Comparison of ENCODE assay signal across 1 cellular context in genomic region chr2:24973812-24974211, GRCh38.
TF ChIP-seq lines count a peak whose summit lies in the region.

No MANE protein-coding gene starts in this region.

TF ChIP-seq in K562, 482 proteins besides CTCF, POLR2A, EP300 and RAD21 (continued from another document and continues in another):
- TF ChIP-seq E2F5 (CRISPR knock-in tag; IDR thresholded peaks at IDR 0.05) (no peak), ZFPM2 (CRISPR knock-in tag; IDR thresholded peaks at IDR 0.05) (no peak), CCNT2 (IDR thresholded peaks at IDR 0.05; ENCODE audit: borderline replicate concordance, extremely low read depth, insufficient read length, low read depth, low read length) (no peak), YY1 (IDR thresholded peaks at IDR 0.05; ENCODE audit: borderline replicate concordance in 1 of 3, control insufficient read depth in 1 of 3, extremely low read depth in 1 of 3, insufficient read depth in 3 of 3, insufficient read length in 1 of 3, insufficient replicate concordance in 2 of 3, low read depth in 1 of 3, low read length in 2 of 3) (no peak), PHF21A (IDR thresholded peaks at IDR 0.05; ENCODE audit: borderline replicate concordance, low read depth) (no peak), ZNF518B (CRISPR knock-in tag; IDR thresholded peaks at IDR 0.05) (no peak), NR0B1 (IDR thresholded peaks at IDR 0.05; ENCODE audit: partially characterized antibody) (no peak), TCF7 (IDR thresholded peaks at IDR 0.05; ENCODE audit: borderline replicate concordance) (no peak), SRSF1 (IDR thresholded peaks at IDR 0.05; ENCODE audit: low read depth, low read length) (no peak), ZNF655 (CRISPR knock-in tag; IDR thresholded peaks at IDR 0.05) (no peak), WHSC1 (IDR thresholded peaks at IDR 0.05; ENCODE audit: low read length) (no peak), SAFB2 (IDR thresholded peaks at IDR 0.05; ENCODE audit: borderline replicate concordance, low read depth, low read length, severe bottlenecking) (no peak), ZNF12 (CRISPR knock-in tag; IDR thresholded peaks at IDR 0.05) (no peak), RBM25 (IDR thresholded peaks at IDR 0.05; ENCODE audit: low read depth, low read length, severe bottlenecking) (no peak), PRMT5 (CRISPR knock-in tag; IDR thresholded peaks at IDR 0.05) (no peak), DNMT1 (IDR thresholded peaks at IDR 0.05) (no peak), IRF9 (tag; IDR thresholded peaks at IDR 0.05) (no peak), SMARCE1 (IDR thresholded peaks at IDR 0.05) (no peak), MAFG (tag; conservative IDR thresholded peaks at IDR 0.05) (no peak), THRAP3 (IDR thresholded peaks at IDR 0.05; ENCODE audit: borderline replicate concordance) (no peak), ZNF354B (CRISPR knock-in tag; IDR thresholded peaks at IDR 0.05) (no peak), ZFP1 (CRISPR knock-in tag; IDR thresholded peaks at IDR 0.05) (no peak), PPARD (CRISPR knock-in tag; IDR thresholded peaks at IDR 0.05) (no peak), KHSRP (IDR thresholded peaks at IDR 0.05) (no peak), ATF3 (IDR thresholded peaks at IDR 0.05) (no peak), ATF3 (CRISPR knock-in tag; conservative IDR thresholded peaks at IDR 0.05) (no peak), SLC30A9 (CRISPR knock-in tag; IDR thresholded peaks at IDR 0.05) (no peak), SMAD3 (CRISPR knock-in tag; conservative IDR thresholded peaks at IDR 0.05) (no peak), GTF2B (IDR thresholded peaks at IDR 0.05; ENCODE audit: extremely low read depth, insufficient read length) (no peak), MTF1 (CRISPR knock-in tag; IDR thresholded peaks at IDR 0.05; ENCODE audit: borderline replicate concordance) (no peak), PML (IDR thresholded peaks at IDR 0.05; ENCODE audit: low read length) (no peak), ATF4 (CRISPR knock-in tag; IDR thresholded peaks at IDR 0.05) (no peak), POLR2AphosphoS2 (IDR thresholded peaks at IDR 0.05; ENCODE audit: low read length) (no peak), HMGXB4 (CRISPR knock-in tag; IDR thresholded peaks at IDR 0.05) (no peak), MBD2 (IDR thresholded peaks at IDR 0.05; ENCODE audit: borderline replicate concordance, low read depth) (no peak), ARID3A (IDR thresholded peaks at IDR 0.05; ENCODE audit: borderline replicate concordance, low read depth, low read length) (0 out of 2 replicates have a peak, but pooled peaks have one; percentile 33), AFF4 (CRISPR knock-in tag; IDR thresholded peaks at IDR 0.05) (no peak), CBX8 (IDR thresholded peaks at IDR 0.05; ENCODE audit: borderline replicate concordance, extremely low read depth, low read depth, low read length, poor library complexity, severe bottlenecking) (no peak)
